19 cellular contexts compared by ENCODE assay signal in genomic region chr2:232323328-232323650, GRCh38. TPM values are rescaled to one million over a fixed set of nuclear protein-coding genes. Genes with fewer than 3 reads are reported as not detected.
DNase-seq lines count a peak whose midpoint lies in the region; ATAC-seq and TF ChIP-seq lines count a peak whose summit lies in the region.
"Had no signal": no experiment of that assay in that cellular context is flagged by ENCODE, and none has a peak within 500 bp of the region (broad histone marks: within the 10 kb centered on the region; RNA-seq: fewer than 3 reads in every experiment).

No MANE protein-coding gene starts in this region.

- H3K36me3 ChIP-seq in prostate gland, result no peaks in the 10 kb centered on the region
- H3K36me3 ChIP-seq: BE2C had no signal

- H3K9me3 ChIP-seq in prostate gland, result no peaks in the 10 kb centered on the region
- H3K9me3 ChIP-seq: BE2C had no signal

- H3K27ac ChIP-seq in C4-2B (peak overlapping the region; percentile 96), prostate gland (peak overlapping the region; percentile 6 to 32)
- H3K27ac ChIP-seq: SK-N-MC had no signal

- POLR2A ChIA-PET in activated CD4-positive, alpha-beta T cell treated with anti-CD3 and anti-CD28 coated beads, Interleukin-2, amount 10 ng/mL, durations not matched to agents 7 days and 5 days (lab: Charles Lee), result no interaction called here

- no peaks in the 10 kb centered on the region for H3K27me3 Mint-ChIP-seq in activated CD4-positive, alpha-beta T cell treated with anti-CD3 and anti-CD28 coated beads, Interleukin-2, amount 10 ng/mL, durations not matched to agents 7 days and 5 days
- H3K27me3 Mint-ChIP-seq in central memory CD8-positive, alpha-beta T cell, result no peaks in the 10 kb centered on the region
- H3K27me3 Mint-ChIP-seq: CD8-positive, alpha-beta memory T cell had no signal

- DNase-seq in activated CD4-positive, alpha-beta T cell treated with anti-CD3 and anti-CD28 coated beads, Interleukin-2, amount 10 ng/mL, durations not matched to agents 7 days and 5 days, result no peak
- DNase-seq in activated CD4-positive, alpha-beta T cell treated with anti-CD3 and anti-CD28 coated beads, Interleukin-2, amount 50 U/mL, for 1 hour, result no peak
- DNase-seq in central memory CD8-positive, alpha-beta T cell (ENCODE audit: low spot score in 2 of 2), result no peak
- no peak for DNase-seq in prostate gland (ENCODE audit: low spot score)
- DNase-seq: BE2C, H9, Kasumi-1, MM.1S, NCI-H1092 treated with DMSO at 0.1 percent for 48 hours, NCI-H2081 treated with DMSO at 0.1 percent for 48 hours, NCI-H446 treated with DMSO at 0.1 percent for 48 hours, OCI-M1, SHP77 had no signal

- H3K4me3 Mint-ChIP-seq in activated CD4-positive, alpha-beta T cell treated with anti-CD3 and anti-CD28 coated beads, Interleukin-2, amount 10 ng/mL, durations not matched to agents 7 days and 5 days, result no peak overlapping the region
- H3K4me3 Mint-ChIP-seq in central memory CD8-positive, alpha-beta T cell, result no peak overlapping the region
- H3K4me3 Mint-ChIP-seq: H9 had no signal

- H3K27ac Mint-ChIP-seq in activated CD4-positive, alpha-beta T cell treated with anti-CD3 and anti-CD28 coated beads, Interleukin-2, amount 10 ng/mL, durations not matched to agents 7 days and 5 days, result peak overlapping the region; percentile 50
- H3K27ac Mint-ChIP-seq in central memory CD8-positive, alpha-beta T cell (ENCODE audit: low read depth), result peak overlapping the region; percentile 30

- no peak for TF ChIP-seq POLR2A in prostate gland (IDR thresholded peaks at IDR 0.05)

- ATAC-seq in central memory CD8-positive, alpha-beta T cell (replicated peaks; ENCODE audit: extremely low read depth, poor library complexity, severe bottlenecking), result no peak
- no peak for ATAC-seq in GM19397 (IDR thresholded peaks at IDR 0.05; ENCODE audit: unreplicated experiment)
- no peak for ATAC-seq in GM18907 (IDR thresholded peaks at IDR 0.05; ENCODE audit: unreplicated experiment)
- ATAC-seq in GM18498 (IDR thresholded peaks at IDR 0.05; ENCODE audit: unreplicated experiment), result no peak

- no peak overlapping the region for H3K4me3 ChIP-seq in prostate gland
- H3K4me3 ChIP-seq: SK-N-MC had no signal

- peaks cover 41% of the 10 kb centered on the region for H3K4me1 ChIP-seq in prostate gland (replicated peaks)

- CTCF ChIA-PET in activated CD4-positive, alpha-beta T cell treated with anti-CD3 and anti-CD28 coated beads, Interleukin-2, amount 10 ng/mL, durations not matched to agents 7 days and 5 days (lab: Charles Lee), result interaction anchor here (1.0 to 5.0 kb wide), 4 partner anchors 8 to 30 kb away, joined by 3 to 31 read pairs (median 8); no protein-coding TSS in a partner anchor

- peaks cover 57% of the 10 kb centered on the region for H3K4me1 Mint-ChIP-seq in activated CD4-positive, alpha-beta T cell treated with anti-CD3 and anti-CD28 coated beads, Interleukin-2, amount 10 ng/mL, durations not matched to agents 7 days and 5 days
- peaks cover 32% of the 10 kb centered on the region for H3K4me1 Mint-ChIP-seq in central memory CD8-positive, alpha-beta T cell

- H3K9me3 Mint-ChIP-seq in activated CD4-positive, alpha-beta T cell treated with anti-CD3 and anti-CD28 coated beads, Interleukin-2, amount 10 ng/mL, durations not matched to agents 7 days and 5 days, result no peaks in the 10 kb centered on the region
- H3K9me3 Mint-ChIP-seq in central memory CD8-positive, alpha-beta T cell, result no peaks in the 10 kb centered on the region
- H3K9me3 Mint-ChIP-seq: CD8-positive, alpha-beta memory T cell; H9 had no signal

- intact Hi-C loops in prostate gland (cut with DNase I), result no loop called here

- no peaks in the 10 kb centered on the region for H3K27me3 ChIP-seq in prostate gland (replicated peaks; ENCODE audit: insufficient read depth)
- H3K27me3 ChIP-seq: BE2C had no signal

- H3K36me3 Mint-ChIP-seq in activated CD4-positive, alpha-beta T cell treated with anti-CD3 and anti-CD28 coated beads, Interleukin-2, amount 10 ng/mL, durations not matched to agents 7 days and 5 days (ENCODE audit: low read depth), result peaks cover 6% of the 10 kb centered on the region
- peaks cover 8% of the 10 kb centered on the region for H3K36me3 Mint-ChIP-seq in central memory CD8-positive, alpha-beta T cell (ENCODE audit: insufficient read depth)
- H3K36me3 Mint-ChIP-seq: CD8-positive, alpha-beta memory T cell had no signal

- TF ChIP-seq CTCF in C4-2B (conservative IDR thresholded peaks at IDR 0.05) (no peak), prostate gland (IDR thresholded peaks at IDR 0.05) (no peak)

- WGBS in prostate gland, result 88% methylated on average over 4 of the region's 4 CpGs

RNA-seq across cellular contexts. Expression of gene ALPP, which starts 55.3 kb away (rescaled TPM):
- total RNA-seq in activated CD4-positive, alpha-beta T cell treated with anti-CD3 and anti-CD28 coated beads, Interleukin-2, amount 10 ng/mL, durations not matched to agents 7 days and 5 days, result not detected
- under 1 TPM in 1 of 2 donors, not detected in 1; 0.97 TPM for total RNA-seq in prostate gland
- total RNA-seq: CD8-positive, alpha-beta memory T cell had no signal
